ENCODE assay signal across 1 cellular context in genomic region chr1:153697191-153697872, GRCh38.
TF ChIP-seq lines count a peak whose summit lies in the region.

No MANE protein-coding gene starts in this region.

TF ChIP-seq in HepG2, 621 proteins besides CTCF, POLR2A, EP300 and RAD21:
- TF ChIP-seq FOSL2 (CRISPR knock-in tag; IDR thresholded peaks at IDR 0.05) (peak; percentile 78), ZNF543 (CRISPR knock-in tag; IDR thresholded peaks at IDR 0.05) (no peak), TEAD3 (CRISPR knock-in tag; optimal IDR thresholded peaks at IDR 0.05; ENCODE audit: borderline replicate concordance) (peak; percentile 61), LCORL (IDR thresholded peaks at IDR 0.05) (no peak), LCORL (CRISPR knock-in tag; IDR thresholded peaks at IDR 0.05) (peak; percentile 61; the same call in 1 of the 2 replicates)
- TF ChIP-seq, protein P1, sequence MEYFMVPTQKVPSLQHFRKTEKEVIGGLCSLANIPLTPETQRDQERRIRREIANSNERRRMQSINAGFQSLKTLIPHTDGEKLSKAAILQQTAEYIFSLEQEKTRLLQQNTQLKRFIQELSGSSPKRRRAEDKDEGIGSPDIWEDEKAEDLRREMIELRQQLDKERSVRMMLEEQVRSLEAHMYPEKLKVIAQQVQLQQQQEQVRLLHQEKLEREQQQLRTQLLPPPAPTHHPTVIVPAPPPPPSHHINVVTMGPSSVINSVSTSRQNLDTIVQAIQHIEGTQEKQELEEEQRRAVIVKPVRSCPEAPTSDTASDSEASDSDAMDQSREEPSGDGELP (IDR thresholded peaks at IDR 0.05; ENCODE audit: borderline replicate concordance, low read depth), result peak; percentile 65; the same call in 1 of the 2 replicates
